31 cellular contexts compared by ENCODE assay signal in the genomic region with DNA sequence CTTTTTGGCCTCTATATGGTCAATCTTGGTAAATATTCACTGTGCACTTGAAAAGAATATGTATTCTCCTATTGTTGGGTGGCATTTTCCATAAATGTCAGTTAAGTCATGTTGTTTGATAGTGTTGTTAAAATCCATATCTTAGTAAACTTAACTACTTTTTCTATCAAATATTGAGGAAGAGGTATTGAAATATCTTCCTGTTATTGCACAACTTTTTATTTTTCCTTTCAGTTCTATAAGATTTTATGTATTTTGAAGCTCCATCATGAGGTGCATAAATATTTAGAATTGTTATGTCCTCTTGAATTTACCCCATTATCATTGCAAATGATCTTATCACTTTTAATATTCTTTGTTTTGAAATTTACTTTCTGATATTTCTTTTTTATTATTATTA. TPM values are rescaled to one million over a fixed set of nuclear protein-coding genes. Genes with fewer than 3 reads are reported as not detected.
"Had no signal": no experiment of that assay in that cellular context is flagged by ENCODE, and none has a peak within 500 bp of the region (broad histone marks: within the 10 kb centered on the region; RNA-seq: fewer than 3 reads in every experiment).

No MANE protein-coding gene starts in this region.

- H3K27ac ChIP-seq: colonic mucosa, epithelial cell of prostate, esophagus squamous epithelium, gastrocnemius medialis, heart right ventricle, left lung, lower lobe of right lung had no signal

- H3K4me1 ChIP-seq: colonic mucosa, esophagus squamous epithelium, gastrocnemius medialis, heart right ventricle, left lung, lower lobe of right lung had no signal

- H3K36me3 ChIP-seq: colonic mucosa, esophagus squamous epithelium, gastrocnemius medialis, heart right ventricle, left lung, lower lobe of right lung had no signal

- ATAC-seq: effector memory CD8-positive, alpha-beta T cell; esophagus mucosa; gastrocnemius medialis; heart right ventricle; left cardiac atrium; left lung; left ventricle myocardium superior; lower lobe of right lung had no signal

- H3K27me3 ChIP-seq: colonic mucosa, esophagus squamous epithelium, gastrocnemius medialis, heart right ventricle, left lung had no signal

- H3K4me3 ChIP-seq: colonic mucosa, esophagus squamous epithelium, gastrocnemius medialis, heart right ventricle, left lung, lower lobe of right lung had no signal

- FAIRE-seq: islet of Langerhans, keratinocyte had no signal

- H3K9me3 ChIP-seq: colonic mucosa, esophagus squamous epithelium, gastrocnemius medialis, lower lobe of right lung had no signal

- DNase-seq: colonic mucosa; cortex of kidney; effector CD8-positive, alpha-beta T cell; effector memory CD8-positive, alpha-beta T cell; endodermal cell; erythroblast; esophagus squamous epithelium; foreskin fibroblast; foreskin melanocyte; gastrocnemius medialis; glutamatergic neuron; head of caudate nucleus; heart right ventricle; hippocampal formation; left cardiac atrium; left lung; left ventricle myocardium superior; lower lobe of right lung; mesendoderm; midbrain had no signal

RNA-seq across cellular contexts. Expression of a gene that starts 3.4 kb away (rescaled TPM):
- total RNA-seq: colonic mucosa, dermis microvascular lymphatic vessel endothelial cell, endodermal cell, esophagus mucosa, esophagus squamous epithelium, gastrocnemius medialis, glomerular endothelial cell, heart right ventricle, kidney epithelial cell, left cardiac atrium, left lung, left ventricle myocardium superior, lower leg skin, lower lobe of right lung, lung microvascular endothelial cell, mononuclear cell, mucosa of gallbladder had no signal
- polyA plus RNA-seq: heart right ventricle, keratinocyte had no signal
